5 cellular contexts compared by ENCODE assay signal in the genomic region with DNA sequence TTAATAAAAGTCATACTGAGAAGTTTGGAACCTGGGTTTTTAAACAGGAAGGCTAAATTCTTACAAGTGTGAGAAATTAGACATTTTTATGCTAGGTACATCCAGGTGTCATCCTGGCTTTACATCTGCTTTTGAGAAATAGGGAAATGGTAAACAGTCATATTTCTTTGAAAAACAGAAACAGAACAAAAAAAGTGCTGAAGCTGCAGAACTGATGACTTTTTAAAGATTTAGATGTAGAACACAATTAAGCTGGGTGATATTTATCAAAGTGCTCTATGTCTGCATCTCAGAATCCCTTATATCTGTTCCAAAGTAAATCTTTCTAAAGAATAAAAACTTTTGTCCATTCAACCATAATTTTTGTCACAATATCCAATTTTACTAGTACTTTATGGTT.
"Had no signal": no experiment of that assay in that cellular context is flagged by ENCODE, and none has a peak within 500 bp of the region (broad histone marks: within the 10 kb centered on the region; RNA-seq: fewer than 3 reads in every experiment).

No MANE protein-coding gene starts in this region.

- FAIRE-seq: HTR-8/SVneo had no signal

- H3K9ac ChIP-seq: KMS-11 had no signal

- H3K4me2 ChIP-seq: KMS-11 had no signal

- H3K27ac ChIP-seq: HL-60, KMS-11 had no signal

- DNase-seq: KBM-7, KG1 had no signal
